ENCODE assay signal across 17 cellular contexts in the genomic region with DNA sequence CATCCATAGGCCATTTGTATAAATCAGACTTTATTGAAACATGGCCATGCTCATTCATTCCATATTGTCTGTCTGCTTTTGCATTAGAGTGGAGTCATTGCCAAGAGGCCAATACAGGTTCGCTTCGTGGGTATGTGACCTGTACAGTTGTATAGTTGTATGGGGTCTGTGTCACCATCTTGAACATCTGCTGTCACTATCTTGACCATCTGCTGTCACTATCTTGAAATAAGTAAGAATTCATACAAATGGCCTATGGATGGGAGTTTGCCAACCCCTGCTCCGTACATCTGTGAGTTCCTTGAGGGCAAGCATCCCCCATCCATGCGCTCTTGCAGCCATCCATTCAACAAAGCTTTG. TPM values are rescaled to one million over a fixed set of nuclear protein-coding genes. Genes with fewer than 3 reads are reported as not detected.
"Had no signal": no experiment of that assay in that cellular context is flagged by ENCODE, and none has a peak within 500 bp of the region (broad histone marks: within the 10 kb centered on the region; RNA-seq: fewer than 3 reads in every experiment).

No MANE protein-coding gene starts in this region.

- ATAC-seq: HepG2 had no signal

- H3K27me3 ChIP-seq: MG63 had no signal

- H3K27ac ChIP-seq: SJSA1, SK-N-MC had no signal

- H3K36me3 ChIP-seq: MG63, SJSA1 had no signal

- H3K4me1 ChIP-seq: SJSA1 had no signal

- DNase-seq: IMR-90, Karpas-422, KG1, MG63, NCI-H1092, NCI-H1105 treated with DMSO at 0.1 percent for 48 hours, NCI-H1436, NCI-H187, NCI-H2029, NCI-H2081 treated with DMSO at 0.1 percent for 48 hours, NCI-H526, Right ventricle myocardium superior, RPMI8226, SIG-M5 had no signal

- H3K4me3 ChIP-seq: MG63, SJSA1, SK-N-MC had no signal

RNA-seq across cellular contexts. Expression of a gene that starts 44.4 kb away (rescaled TPM):
- total RNA-seq: HepG2 had no signal
- polyA plus RNA-seq: HepG2 had no signal
